30 cellular contexts compared by ENCODE assay signal in the genomic region with DNA sequence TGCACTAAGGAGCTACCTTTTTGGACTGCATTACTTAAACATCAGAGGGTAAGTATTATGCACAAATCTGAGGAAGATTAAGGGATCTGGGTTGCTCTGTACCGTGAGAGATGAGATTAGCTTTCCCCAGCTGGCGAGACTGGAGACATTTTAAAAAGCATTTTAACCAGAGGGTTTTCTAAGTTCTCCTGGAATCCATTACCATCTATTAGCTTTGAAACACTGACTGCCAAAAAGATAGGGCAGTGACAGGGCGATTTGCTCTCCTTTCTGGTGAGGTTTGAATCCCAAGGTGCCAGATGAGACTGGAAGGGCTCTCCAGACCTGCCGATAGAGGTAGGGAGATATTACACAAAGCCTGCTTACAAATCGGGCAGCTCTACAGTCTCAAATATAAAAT.
"Had no signal": no experiment of that assay in that cellular context is flagged by ENCODE, and none has a peak within 500 bp of the region (broad histone marks: within the 10 kb centered on the region; RNA-seq: fewer than 3 reads in every experiment).

No MANE protein-coding gene starts in this region.

- H3K27me3 ChIP-seq: ascending aorta, breast epithelium, cardiac muscle cell, colonic mucosa, esophagus squamous epithelium, gastroesophageal sphincter, heart right ventricle, hepatocyte had no signal

- H3K4me1 Mint-ChIP-seq: activated CD4-positive, alpha-beta memory T cell treated with anti-CD3 and anti-CD28 coated beads, Interleukin-2, amount 10 ng/mL, durations not matched to agents 7 days and 5 days; activated CD4-positive, alpha-beta T cell treated with anti-CD3 and anti-CD28 coated beads, Interleukin-2, amount 10 ng/mL, durations not matched to agents 7 days and 5 days; activated naive CD4-positive, alpha-beta T cell treated with anti-CD3 and anti-CD28 coated beads, Interleukin-2, amount 10 ng/mL, durations not matched to agents 7 days and 5 days; activated naive CD8-positive, alpha-beta T cell treated with anti-CD3 and anti-CD28 coated beads, Interleukin-2, amount 10 ng/mL, durations not matched to agents 7 days and 5 days had no signal

- H3K79me2 ChIP-seq: hepatocyte had no signal

- H3K4me1 ChIP-seq: ascending aorta, breast epithelium, colonic mucosa, esophagus squamous epithelium, gastroesophageal sphincter, heart right ventricle had no signal

- H3K27ac ChIP-seq: ascending aorta, breast epithelium, cardiac muscle cell, colonic mucosa, epithelial cell of prostate, esophagus squamous epithelium, gastroesophageal sphincter, heart right ventricle, hepatocyte had no signal

- H3K4me3 ChIP-seq: ascending aorta, breast epithelium, cardiac muscle cell, colonic mucosa, esophagus squamous epithelium, gastroesophageal sphincter, heart right ventricle, hepatocyte had no signal

- DNase-seq: activated CD4-positive, alpha-beta memory T cell treated with anti-CD3 and anti-CD28 coated beads, Interleukin-2, amount 10 ng/mL, durations not matched to agents 7 days and 5 days; activated CD4-positive, alpha-beta T cell treated with anti-CD3 and anti-CD28 coated beads for 1 hour; activated CD4-positive, alpha-beta T cell treated with anti-CD3 and anti-CD28 coated beads for 4 hours; activated CD4-positive, alpha-beta T cell treated with anti-CD3 and anti-CD28 coated beads, Interleukin-2, amount 10 ng/mL, durations not matched to agents 7 days and 5 days; activated CD4-positive, alpha-beta T cell treated with anti-CD3 and anti-CD28 coated beads, Interleukin-2, amount 50 U/mL, for 4 hours; activated CD8-positive, alpha-beta memory T cell treated with anti-CD3 and anti-CD28 coated beads, Interleukin-2, amount 50 U/mL, for 48 hours; activated gamma-delta T cell; activated naive CD4-positive, alpha-beta T cell; activated naive CD4-positive, alpha-beta T cell treated with anti-CD3 and anti-CD28 coated beads, Interleukin-2, amount 10 ng/mL, durations not matched to agents 7 days and 5 days; activated naive CD8-positive, alpha-beta T cell treated with anti-CD3 and anti-CD28 coated beads, Interleukin-2, amount 10 ng/mL, durations not matched to agents 7 days and 5 days; activated T-cell treated with anti-CD3 and anti-CD28 coated beads for 4 hours; activated T-cell treated with anti-CD3 and anti-CD28 coated beads, Interleukin-2, amount 50 U/mL, for 24 hours; activated T-cell treated with anti-CD3 and anti-CD28 coated beads, Interleukin-2, amount 50 U/mL, for 72 hours; central memory CD4-positive, alpha-beta T cell; cerebellar nuclear complex; colonic mucosa; effector CD8-positive, alpha-beta T cell; esophagus squamous epithelium; foreskin melanocyte; heart right ventricle; T1000 had no signal

- H3K27ac Mint-ChIP-seq: activated CD4-positive, alpha-beta memory T cell treated with anti-CD3 and anti-CD28 coated beads, Interleukin-2, amount 10 ng/mL, durations not matched to agents 7 days and 5 days; activated CD4-positive, alpha-beta T cell treated with anti-CD3 and anti-CD28 coated beads, Interleukin-2, amount 10 ng/mL, durations not matched to agents 7 days and 5 days; activated naive CD4-positive, alpha-beta T cell treated with anti-CD3 and anti-CD28 coated beads, Interleukin-2, amount 10 ng/mL, durations not matched to agents 7 days and 5 days; activated naive CD4-positive, alpha-beta T cell treated with anti-CD3 and anti-CD28 coated beads, Interleukin-2, amount 50 U/mL, for 72 hours; activated naive CD8-positive, alpha-beta T cell treated with anti-CD3 and anti-CD28 coated beads, Interleukin-2, amount 10 ng/mL, durations not matched to agents 7 days and 5 days; activated T-cell treated with anti-CD3 and anti-CD28 coated beads, Interleukin-2, amount 50 U/mL, for 24 hours; activated T-cell treated with anti-CD3 and anti-CD28 coated beads, Interleukin-2, amount 50 U/mL, for 72 hours; T-helper 2 cell treated with Interferon-gamma antibody and Interleukin-4, amounts not matched to agents 5 μg/mL and 100 μg/mL, for 36 hours had no signal

- H3K9me3 ChIP-seq: ascending aorta, breast epithelium, colonic mucosa, esophagus squamous epithelium, gastroesophageal sphincter, heart right ventricle had no signal

- ATAC-seq: activated naive CD4-positive, alpha-beta T cell treated with anti-CD3 and anti-CD28 coated beads, Interleukin-2, amount 50 U/mL, for 72 hours; activated T-cell treated with anti-CD3 and anti-CD28 coated beads, Interleukin-2, amount 50 U/mL, for 72 hours; gastroesophageal sphincter; heart right ventricle had no signal

- H3K4me2 ChIP-seq: hepatocyte had no signal

- H3K27me3 Mint-ChIP-seq: activated naive CD8-positive, alpha-beta T cell treated with anti-CD3 and anti-CD28 coated beads, Interleukin-2, amount 10 ng/mL, durations not matched to agents 7 days and 5 days; activated T-cell treated with anti-CD3 and anti-CD28 coated beads, Interleukin-2, amount 50 U/mL, for 24 hours; brain had no signal

- H3K4me3 Mint-ChIP-seq: activated CD4-positive, alpha-beta memory T cell treated with anti-CD3 and anti-CD28 coated beads, Interleukin-2, amount 10 ng/mL, durations not matched to agents 7 days and 5 days; activated CD4-positive, alpha-beta T cell treated with anti-CD3 and anti-CD28 coated beads, Interleukin-2, amount 10 ng/mL, durations not matched to agents 7 days and 5 days; activated naive CD4-positive, alpha-beta T cell treated with anti-CD3 and anti-CD28 coated beads, Interleukin-2, amount 10 ng/mL, durations not matched to agents 7 days and 5 days; activated naive CD8-positive, alpha-beta T cell treated with anti-CD3 and anti-CD28 coated beads, Interleukin-2, amount 10 ng/mL, durations not matched to agents 7 days and 5 days; activated T-cell treated with anti-CD3 and anti-CD28 coated beads, Interleukin-2, amount 50 U/mL, for 24 hours; activated T-cell treated with anti-CD3 and anti-CD28 coated beads, Interleukin-2, amount 50 U/mL, for 72 hours; brain; T-helper 2 cell treated with Interferon-gamma antibody and Interleukin-4, amounts not matched to agents 5 μg/mL and 100 μg/mL, for 36 hours had no signal

- H3K36me3 Mint-ChIP-seq: activated naive CD4-positive, alpha-beta T cell treated with anti-CD3 and anti-CD28 coated beads, Interleukin-2, amount 10 ng/mL, durations not matched to agents 7 days and 5 days; activated naive CD4-positive, alpha-beta T cell treated with anti-CD3 and anti-CD28 coated beads, Interleukin-2, amount 50 U/mL, for 72 hours; activated naive CD8-positive, alpha-beta T cell treated with anti-CD3 and anti-CD28 coated beads, Interleukin-2, amount 10 ng/mL, durations not matched to agents 7 days and 5 days; brain had no signal

- H3K9me3 Mint-ChIP-seq: activated CD4-positive, alpha-beta memory T cell treated with anti-CD3 and anti-CD28 coated beads, Interleukin-2, amount 10 ng/mL, durations not matched to agents 7 days and 5 days; activated CD4-positive, alpha-beta T cell treated with anti-CD3 and anti-CD28 coated beads, Interleukin-2, amount 10 ng/mL, durations not matched to agents 7 days and 5 days; activated naive CD4-positive, alpha-beta T cell treated with anti-CD3 and anti-CD28 coated beads, Interleukin-2, amount 10 ng/mL, durations not matched to agents 7 days and 5 days; activated naive CD8-positive, alpha-beta T cell treated with anti-CD3 and anti-CD28 coated beads, Interleukin-2, amount 10 ng/mL, durations not matched to agents 7 days and 5 days; activated T-cell treated with anti-CD3 and anti-CD28 coated beads, Interleukin-2, amount 50 U/mL, for 24 hours; activated T-cell treated with anti-CD3 and anti-CD28 coated beads, Interleukin-2, amount 50 U/mL, for 72 hours; brain; T-helper 2 cell treated with Interferon-gamma antibody and Interleukin-4, amounts not matched to agents 5 μg/mL and 100 μg/mL, for 36 hours had no signal

- H2AFZ ChIP-seq: hepatocyte had no signal

- H3K36me3 ChIP-seq: ascending aorta, breast epithelium, cardiac muscle cell, colonic mucosa, esophagus squamous epithelium, gastroesophageal sphincter, heart right ventricle had no signal
